In genomic region chr7:27899601-27900000, GRCh38 we compare ENCODE assay signal across 15 cellular contexts.
DNase-seq lines count a peak whose midpoint lies in the region; ATAC-seq, FAIRE-seq and TF ChIP-seq lines count a peak whose summit lies in the region.
"Had no signal": no experiment of that assay in that cellular context is flagged by ENCODE, and none has a peak within 500 bp of the region (broad histone marks: within the 10 kb centered on the region; RNA-seq: fewer than 3 reads in every experiment).

No MANE protein-coding gene starts in this region.

- peak overlapping the region; percentile 77 for H3K27ac Mint-ChIP-seq in T-helper 1 cell treated with Interleukin-12 subunit alpha and Interleukin-12 subunit beta and Interleukin-4 antibody, amounts not matched to agents 30 μg/mL and 1 μg/mL, for 36 hours
- H3K27ac Mint-ChIP-seq in activated naive CD8-positive, alpha-beta T cell treated with anti-CD3 and anti-CD28 coated beads, Interleukin-2, amount 50 U/mL, for 24 hours, result no peak overlapping the region
- H3K27ac Mint-ChIP-seq: type B pancreatic cell had no signal

- peaks cover 36% of the 10 kb centered on the region for H3K4me1 Mint-ChIP-seq in T-helper 1 cell treated with Interleukin-12 subunit alpha and Interleukin-12 subunit beta and Interleukin-4 antibody, amounts not matched to agents 30 μg/mL and 1 μg/mL, for 36 hours (ENCODE audit: low read depth)
- H3K4me1 Mint-ChIP-seq in activated naive CD8-positive, alpha-beta T cell treated with anti-CD3 and anti-CD28 coated beads, Interleukin-2, amount 50 U/mL, for 24 hours, result peaks cover 45% of the 10 kb centered on the region

- no peak overlapping the region for H3K4me3 Mint-ChIP-seq in T-helper 1 cell treated with Interleukin-12 subunit alpha and Interleukin-12 subunit beta and Interleukin-4 antibody, amounts not matched to agents 30 μg/mL and 1 μg/mL, for 36 hours
- no peak overlapping the region for H3K4me3 Mint-ChIP-seq in activated naive CD8-positive, alpha-beta T cell treated with anti-CD3 and anti-CD28 coated beads, Interleukin-2, amount 50 U/mL, for 24 hours
- H3K4me3 Mint-ChIP-seq: type B pancreatic cell had no signal

- ATAC-seq in activated naive CD8-positive, alpha-beta T cell treated with anti-CD3 and anti-CD28 coated beads, Interleukin-2, amount 50 U/mL, for 24 hours, result peak; percentile 93

- H3K4me3 ChIP-seq in lower leg skin (ENCODE audit: low read depth, poor library complexity, severe bottlenecking), result no peak overlapping the region
- H3K4me3 ChIP-seq: lung, MG63 had no signal

- FAIRE-seq in GM19239 (lab: Jason Lieb, UNC), result no peak
- FAIRE-seq: D721Med had no signal

- no peak for TF ChIP-seq POLR2A in lower leg skin (IDR thresholded peaks at IDR 0.05)

- 91 to 97% methylated on average over 2 of the region's 2 CpGs for WGBS in lower leg skin, 2 donors

- H3K36me3 Mint-ChIP-seq in T-helper 1 cell treated with Interleukin-12 subunit alpha and Interleukin-12 subunit beta and Interleukin-4 antibody, amounts not matched to agents 30 μg/mL and 1 μg/mL, for 36 hours (ENCODE audit: low read depth), result no peaks in the 10 kb centered on the region
- H3K36me3 Mint-ChIP-seq in activated naive CD8-positive, alpha-beta T cell treated with anti-CD3 and anti-CD28 coated beads, Interleukin-2, amount 50 U/mL, for 24 hours (ENCODE audit: low read depth), result no peaks in the 10 kb centered on the region
- H3K36me3 Mint-ChIP-seq: type B pancreatic cell had no signal

- peak; percentile 50 for DNase-seq in activated CD4-positive, alpha-beta T cell treated with anti-CD3 and anti-CD28 coated beads for 48 hours
- DNase-seq in activated CD4-positive, alpha-beta T cell treated with anti-CD3 and anti-CD28 coated beads, Interleukin-2, amount 50 U/mL, for 1 hour, result no peak
- DNase-seq in activated naive CD8-positive, alpha-beta T cell treated with anti-CD3 and anti-CD28 coated beads, Interleukin-2, amount 50 U/mL, for 24 hours, result peak; percentile 26
- peak; percentile 25 for DNase-seq in stimulated activated CD4-positive, alpha-beta T cell treated with anti-CD3 and anti-CD28 coated beads, Interleukin-4, amount 100 ng/mL, for 24 hours
- DNase-seq in dedifferentiated amniotic fluid mesenchymal stem cell (ENCODE audit: extremely low spot score), result no peak
- no peak for DNase-seq in lower leg skin (ENCODE audit: low spot score in 2 of 2)
- DNase-seq in GM19239 (ENCODE audit: insufficient read length, low spot score), result no peak
- DNase-seq: anterior cingulate cortex, cortex of kidney, NCI-H2107 had no signal

- H3K9me3 Mint-ChIP-seq in T-helper 1 cell treated with Interleukin-12 subunit alpha and Interleukin-12 subunit beta and Interleukin-4 antibody, amounts not matched to agents 30 μg/mL and 1 μg/mL, for 36 hours, result no peaks in the 10 kb centered on the region
- H3K9me3 Mint-ChIP-seq in activated naive CD8-positive, alpha-beta T cell treated with anti-CD3 and anti-CD28 coated beads, Interleukin-2, amount 50 U/mL, for 24 hours, result no peaks in the 10 kb centered on the region
- H3K9me3 Mint-ChIP-seq: type B pancreatic cell had no signal

- intact Hi-C loops in lower leg skin (cut with DNase I; ENCODE audit: low total_unique reads), result no loop called here

- peaks cover 9% of the 10 kb centered on the region for H3K27me3 Mint-ChIP-seq in T-helper 1 cell treated with Interleukin-12 subunit alpha and Interleukin-12 subunit beta and Interleukin-4 antibody, amounts not matched to agents 30 μg/mL and 1 μg/mL, for 36 hours (ENCODE audit: low read depth)
- H3K27me3 Mint-ChIP-seq in activated naive CD8-positive, alpha-beta T cell treated with anti-CD3 and anti-CD28 coated beads, Interleukin-2, amount 50 U/mL, for 24 hours, result no peaks in the 10 kb centered on the region
- H3K27me3 Mint-ChIP-seq: type B pancreatic cell had no signal

- TF ChIP-seq CTCF in lower leg skin (IDR thresholded peaks at IDR 0.05), result no peak

Comparison
In these comparisons a context has a peak if more than half of its experiments do, and no peak if none do; other contexts are left out.
1. DNase-seq: peak in activated CD4-positive, alpha-beta T cell treated with anti-CD3 and anti-CD28 coated beads for 48 hours (single experiment), activated naive CD8-positive, alpha-beta T cell treated with anti-CD3 and anti-CD28 coated beads, Interleukin-2, amount 50 U/mL, for 24 hours (single experiment) and stimulated activated CD4-positive, alpha-beta T cell treated with anti-CD3 and anti-CD28 coated beads, Interleukin-4, amount 100 ng/mL, for 24 hours (single experiment); none in activated CD4-positive, alpha-beta T cell treated with anti-CD3 and anti-CD28 coated beads, Interleukin-2, amount 50 U/mL, for 1 hour (single experiment), dedifferentiated amniotic fluid mesenchymal stem cell (single experiment), lower leg skin (0 of 2) and GM19239 (single experiment).